ENCODE assay signal across 9 cellular contexts in genomic region chr1:68049941-68050878, GRCh38. TPM values are rescaled to one million over a fixed set of nuclear protein-coding genes. Genes with fewer than 3 reads are reported as not detected.
DNase-seq lines count a peak whose midpoint lies in the region; ATAC-seq and TF ChIP-seq lines count a peak whose summit lies in the region.
"Had no signal": no experiment of that assay in that cellular context is flagged by ENCODE, and none has a peak within 500 bp of the region (broad histone marks: within the 10 kb centered on the region; RNA-seq: fewer than 3 reads in every experiment).

Gene DIRAS3, minus strand, starts transcription at chr1:68050627. Its CDS starts 3,330 bp downstream, at chr1:68047297.

- TF ChIP-seq POLR2A in erythroblast (IDR thresholded peaks at IDR 0.05; ENCODE audit: low read length) = no peak

- no peaks in the 10 kb centered on the region for H3K27me3 ChIP-seq in esophagus (ENCODE audit: control insufficient read depth in 1 of 2, insufficient read depth in 2 of 2, low read length in 2 of 2)
- no peaks in the 10 kb centered on the region for H3K27me3 ChIP-seq in muscle layer of duodenum (ENCODE audit: low read depth, low read length)

- H3K36me3 ChIP-seq in esophagus (ENCODE audit: control insufficient read depth in 2 of 2, insufficient read depth in 2 of 2, low read length in 1 of 2) (no peaks in the 10 kb centered on the region), muscle layer of duodenum (ENCODE audit: control insufficient read depth in 1 of 2, insufficient read depth in 2 of 2, low read length in 2 of 2) (peaks cover 0 to 9% of the 10 kb centered on the region in 2 donors)

- 54 to 63% methylated on average over 45 of the region's 45 CpGs for WGBS in esophagus, 2 donors

- ATAC-seq in GM18867 (IDR thresholded peaks at IDR 0.05; ENCODE audit: unreplicated experiment) (no peak), GM18520 (IDR thresholded peaks at IDR 0.05; ENCODE audit: unreplicated experiment) (no peak)

- H3K9me3 ChIP-seq in esophagus (ENCODE audit: control insufficient read depth in 2 of 2, insufficient read depth in 1 of 2, low read depth in 1 of 2, low read length in 1 of 2) (peaks cover 0 to 5% of the 10 kb centered on the region in 2 donors), muscle layer of duodenum (ENCODE audit: control insufficient read depth in 1 of 2, low read length in 2 of 2) (no peaks in the 10 kb centered on the region)

- H3K4me1 ChIP-seq in esophagus (ENCODE audit: control insufficient read depth in 2 of 2, insufficient read depth in 2 of 2, low read length in 1 of 2) = no peaks in the 10 kb centered on the region
- no peaks in the 10 kb centered on the region for H3K4me1 ChIP-seq in muscle layer of duodenum (ENCODE audit: control insufficient read depth in 1 of 2, insufficient read depth in 2 of 2, low read length in 2 of 2)

- no peak within 1 kb of the TSS for H3K27ac ChIP-seq in esophagus (ENCODE audit: low read depth in 2 of 2, low read length in 1 of 2)
- no peak within 1 kb of the TSS for H3K27ac ChIP-seq in muscle layer of duodenum (ENCODE audit: low read length)

- DNase-seq in A172 (ENCODE audit: low spot score) = peak; percentile 32
- DNase-seq in NCI-H748 (lab: John Stamatoyannopoulos, UW; ENCODE audit: unreplicated experiment) = peak; percentile 54
- no peak for DNase-seq in erythroblast (lab: John Stamatoyannopoulos, UW)
- DNase-seq in putamen (ENCODE audit: low spot score) = no peak
- DNase-seq: CD4-positive, alpha-beta memory T cell had no signal

- H3K4me3 ChIP-seq in esophagus (ENCODE audit: low read depth in 1 of 2, low read length in 2 of 2) = peak within 1 kb of the TSS; percentile 45 to 48
- peak within 1 kb of the TSS; percentile 64 to 65 for H3K4me3 ChIP-seq in muscle layer of duodenum (ENCODE audit: low read depth in 1 of 2, low read length in 2 of 2)

RNA-seq across cellular contexts. Expression of gene DIRAS3, which starts in this region (rescaled TPM):
- total RNA-seq in A172 (2014; rRNA removed; shearing (Covaris generic)) = 279 and 346 TPM in 2 replicates
- 1 to 10 TPM; 1.6 to 2.7 TPM for polyA plus RNA-seq in esophagus
- total RNA-seq: CD4-positive, alpha-beta memory T cell had no signal
- polyA plus RNA-seq: CD4-positive, alpha-beta memory T cell had no signal

Comparison
In these comparisons a context has a peak if more than half of its experiments do, and no peak if none do; other contexts are left out.
1. DNase-seq: peak in A172 (single experiment) and NCI-H748 (single experiment); none in erythroblast (0 of 2) and putamen (single experiment).